ENCODE assay signal across 39 cellular contexts in genomic region chr10:2067015-2067414, GRCh38.
"Had no signal": no experiment of that assay in that cellular context is flagged by ENCODE, and none has a peak within 500 bp of the region (broad histone marks: within the 10 kb centered on the region; RNA-seq: fewer than 3 reads in every experiment).

No MANE protein-coding gene starts in this region.

- H3K36me3 Mint-ChIP-seq: activated naive CD4-positive, alpha-beta T cell treated with anti-CD3 and anti-CD28 coated beads, Interleukin-2, amount 10 ng/mL, durations not matched to agents 7 days and 5 days; activated naive CD8-positive, alpha-beta T cell; activated naive CD8-positive, alpha-beta T cell treated with anti-CD3 and anti-CD28 coated beads, Interleukin-2, amount 10 ng/mL, durations not matched to agents 7 days and 5 days had no signal

- ATAC-seq: activated naive CD4-positive, alpha-beta T cell treated with anti-CD3 and anti-CD28 coated beads, Interleukin-2, amount 50 U/mL, for 72 hours; activated naive CD8-positive, alpha-beta T cell treated with anti-CD3 and anti-CD28 coated beads, Interleukin-2, amount 50 U/mL, for 24 hours; activated T-cell treated with anti-CD3 and anti-CD28 coated beads, Interleukin-2, amount 50 U/mL, for 4 hours; activated T-cell treated with anti-CD3 and anti-CD28 coated beads, Interleukin-2, amount 50 U/mL, for 72 hours; activated T-helper 17 cell treated with anti-CD3 and anti-CD28 coated beads, Interleukin-2, amount 50 U/mL, for 72 hours; body of pancreas had no signal

- H3K27me3 ChIP-seq: adrenal gland, ascending aorta, body of pancreas, brain microvascular endothelial cell, breast epithelium, cardiac muscle cell, colonic mucosa had no signal

- H3K9me3 Mint-ChIP-seq: activated naive CD8-positive, alpha-beta T cell treated with anti-CD3 and anti-CD28 coated beads, Interleukin-2, amount 10 ng/mL, durations not matched to agents 7 days and 5 days; activated T-helper 1 cell treated with anti-CD3 and anti-CD28 coated beads, Interleukin-12 subunit alpha, Interleukin-12 subunit beta, Interleukin-2, Interleukin-4 antibody, amounts not matched to agents 30 ng/mL and 10 ng/mL and 1 ng/mL, durations not matched to agents 14 hours and 24 hours and 36 hours had no signal

- H3K27ac Mint-ChIP-seq: activated naive CD4-positive, alpha-beta T cell treated with anti-CD3 and anti-CD28 coated beads for 36 hours; activated naive CD4-positive, alpha-beta T cell treated with anti-CD3 and anti-CD28 coated beads, Interleukin-2, amount 10 ng/mL, durations not matched to agents 7 days and 5 days; activated naive CD4-positive, alpha-beta T cell treated with anti-CD3 and anti-CD28 coated beads, Interleukin-2, amount 50 U/mL, for 24 hours; activated naive CD4-positive, alpha-beta T cell treated with anti-CD3 and anti-CD28 coated beads, Interleukin-2, amount 50 U/mL, for 72 hours; activated naive CD8-positive, alpha-beta T cell; activated naive CD8-positive, alpha-beta T cell treated with anti-CD3 and anti-CD28 coated beads for 36 hours; activated naive CD8-positive, alpha-beta T cell treated with anti-CD3 and anti-CD28 coated beads, Interleukin-2, amount 10 ng/mL, durations not matched to agents 7 days and 5 days; activated naive CD8-positive, alpha-beta T cell treated with anti-CD3 and anti-CD28 coated beads, Interleukin-2, amount 50 U/mL, for 24 hours; activated T-cell treated with anti-CD3 and anti-CD28 coated beads, Interleukin-2, amount 50 U/mL, for 72 hours; activated T-helper 1 cell treated with anti-CD3 and anti-CD28 coated beads, Interleukin-12 subunit alpha, Interleukin-12 subunit beta, Interleukin-2, Interleukin-4 antibody, amounts not matched to agents 30 ng/mL and 10 ng/mL and 1 ng/mL, durations not matched to agents 14 hours and 24 hours and 36 hours; activated T-helper 17 cell treated with anti-CD3 and anti-CD28 coated beads, Interleukin-2, amount 50 U/mL, for 72 hours; activated T-helper 2 cell treated with anti-CD3 and anti-CD28 coated beads, Interferon-gamma antibody, Interleukin-2, Interleukin-4, amounts not matched to agents 10 μg/mL and 5 μg/mL and 100 μg/mL, durations not matched to agents 14 hours and 24 hours and 36 hours; brain had no signal

- H3K27me3 Mint-ChIP-seq: activated naive CD4-positive, alpha-beta T cell treated with anti-CD3 and anti-CD28 coated beads, Interleukin-2, amount 10 ng/mL, durations not matched to agents 7 days and 5 days; activated naive CD4-positive, alpha-beta T cell treated with anti-CD3 and anti-CD28 coated beads, Interleukin-2, amount 50 U/mL, for 24 hours; activated naive CD8-positive, alpha-beta T cell; activated naive CD8-positive, alpha-beta T cell treated with anti-CD3 and anti-CD28 coated beads for 36 hours; activated naive CD8-positive, alpha-beta T cell treated with anti-CD3 and anti-CD28 coated beads, Interleukin-2, amount 10 ng/mL, durations not matched to agents 7 days and 5 days; activated naive CD8-positive, alpha-beta T cell treated with anti-CD3 and anti-CD28 coated beads, Interleukin-2, amount 50 U/mL, for 24 hours; brain; central memory CD8-positive, alpha-beta T cell had no signal

- H3K36me3 ChIP-seq: adrenal gland, ascending aorta, brain microvascular endothelial cell, breast epithelium, cardiac muscle cell, colonic mucosa had no signal

- H3K9me3 ChIP-seq: ascending aorta, body of pancreas, breast epithelium, colonic mucosa had no signal

- FAIRE-seq: astrocyte, bronchial epithelial cell had no signal

- H3K27ac ChIP-seq: adrenal gland, ascending aorta, body of pancreas, brain microvascular endothelial cell, breast epithelium, cardiac muscle cell, colonic mucosa had no signal

- H3K4me3 ChIP-seq: adrenal gland, ascending aorta, body of pancreas, breast epithelium, cardiac muscle cell, colonic mucosa had no signal

- DNase-seq: activated effector memory CD4-positive, alpha-beta T cell treated with anti-CD3 and anti-CD28 coated beads, Interleukin-2, amount 50 U/mL, for 16 hours; activated effector memory CD4-positive, alpha-beta T cell treated with Interleukin-2 at 50 U/mL for 16 hours; activated gamma-delta T cell; activated gamma-delta T cell treated with Interleukin-2 at 50 U/mL for 16 hours; activated naive CD4-positive, alpha-beta T cell; activated naive CD4-positive, alpha-beta T cell treated with anti-CD3 and anti-CD28 coated beads for 36 hours; activated naive CD4-positive, alpha-beta T cell treated with anti-CD3 and anti-CD28 coated beads, Interleukin-2, amount 10 ng/mL, durations not matched to agents 7 days and 5 days; activated naive CD4-positive, alpha-beta T cell treated with anti-CD3 and anti-CD28 coated beads, Interleukin-2, amount 50 U/mL, for 16 hours; activated naive CD4-positive, alpha-beta T cell treated with Interleukin-2 at 50 U/mL for 16 hours; activated naive CD8-positive, alpha-beta T cell treated with anti-CD3 and anti-CD28 coated beads for 36 hours; activated naive CD8-positive, alpha-beta T cell treated with anti-CD3 and anti-CD28 coated beads, Interleukin-2, amount 10 ng/mL, durations not matched to agents 7 days and 5 days; activated naive CD8-positive, alpha-beta T cell treated with anti-CD3 and anti-CD28 coated beads, Interleukin-2, amount 50 U/mL, for 24 hours; activated T-cell treated with anti-CD3 and anti-CD28 coated beads, Interleukin-2, amount 50 U/mL, for 4 hours; activated T-cell treated with anti-CD3 and anti-CD28 coated beads, Interleukin-2, amount 50 U/mL, for 48 hours; activated T-cell treated with anti-CD3 and anti-CD28 coated beads, Interleukin-2, amount 50 U/mL, for 72 hours; adrenal gland; amniotic stem cell; amygdala; anterior cingulate cortex; aorta; body of pancreas; brain microvascular endothelial cell; caudate nucleus; central memory CD4-positive, alpha-beta T cell; cerebellar nuclear complex; colonic mucosa had no signal

- H3K4me3 Mint-ChIP-seq: activated naive CD4-positive, alpha-beta T cell treated with anti-CD3 and anti-CD28 coated beads for 36 hours; activated naive CD4-positive, alpha-beta T cell treated with anti-CD3 and anti-CD28 coated beads, Interleukin-2, amount 10 ng/mL, durations not matched to agents 7 days and 5 days; activated naive CD4-positive, alpha-beta T cell treated with anti-CD3 and anti-CD28 coated beads, Interleukin-2, amount 50 U/mL, for 24 hours; activated naive CD8-positive, alpha-beta T cell; activated naive CD8-positive, alpha-beta T cell treated with anti-CD3 and anti-CD28 coated beads for 36 hours; activated naive CD8-positive, alpha-beta T cell treated with anti-CD3 and anti-CD28 coated beads, Interleukin-2, amount 10 ng/mL, durations not matched to agents 7 days and 5 days; activated naive CD8-positive, alpha-beta T cell treated with anti-CD3 and anti-CD28 coated beads, Interleukin-2, amount 50 U/mL, for 24 hours; activated T-cell treated with anti-CD3 and anti-CD28 coated beads, Interleukin-2, amount 50 U/mL, for 4 hours; activated T-cell treated with anti-CD3 and anti-CD28 coated beads, Interleukin-2, amount 50 U/mL, for 72 hours; activated T-helper 1 cell treated with anti-CD3 and anti-CD28 coated beads, Interleukin-12 subunit alpha, Interleukin-12 subunit beta, Interleukin-2, Interleukin-4 antibody, amounts not matched to agents 30 ng/mL and 10 ng/mL and 1 ng/mL, durations not matched to agents 14 hours and 24 hours and 36 hours; activated T-helper 17 cell treated with anti-CD3 and anti-CD28 coated beads, Interleukin-2, amount 50 U/mL, for 72 hours; brain; central memory CD8-positive, alpha-beta T cell had no signal

- H3K4me1 ChIP-seq: adrenal gland, ascending aorta, body of pancreas, breast epithelium, colonic mucosa had no signal

- H3K4me1 Mint-ChIP-seq: activated naive CD4-positive, alpha-beta T cell treated with anti-CD3 and anti-CD28 coated beads, Interleukin-2, amount 10 ng/mL, durations not matched to agents 7 days and 5 days; activated naive CD8-positive, alpha-beta T cell treated with anti-CD3 and anti-CD28 coated beads for 36 hours; activated naive CD8-positive, alpha-beta T cell treated with anti-CD3 and anti-CD28 coated beads, Interleukin-2, amount 10 ng/mL, durations not matched to agents 7 days and 5 days; activated naive CD8-positive, alpha-beta T cell treated with anti-CD3 and anti-CD28 coated beads, Interleukin-2, amount 50 U/mL, for 24 hours; activated T-helper 17 cell treated with anti-CD3 and anti-CD28 coated beads, Interleukin-2, amount 50 U/mL, for 72 hours; central memory CD8-positive, alpha-beta T cell had no signal
